ENCODE assay signal across 12 cellular contexts in the genomic region with DNA sequence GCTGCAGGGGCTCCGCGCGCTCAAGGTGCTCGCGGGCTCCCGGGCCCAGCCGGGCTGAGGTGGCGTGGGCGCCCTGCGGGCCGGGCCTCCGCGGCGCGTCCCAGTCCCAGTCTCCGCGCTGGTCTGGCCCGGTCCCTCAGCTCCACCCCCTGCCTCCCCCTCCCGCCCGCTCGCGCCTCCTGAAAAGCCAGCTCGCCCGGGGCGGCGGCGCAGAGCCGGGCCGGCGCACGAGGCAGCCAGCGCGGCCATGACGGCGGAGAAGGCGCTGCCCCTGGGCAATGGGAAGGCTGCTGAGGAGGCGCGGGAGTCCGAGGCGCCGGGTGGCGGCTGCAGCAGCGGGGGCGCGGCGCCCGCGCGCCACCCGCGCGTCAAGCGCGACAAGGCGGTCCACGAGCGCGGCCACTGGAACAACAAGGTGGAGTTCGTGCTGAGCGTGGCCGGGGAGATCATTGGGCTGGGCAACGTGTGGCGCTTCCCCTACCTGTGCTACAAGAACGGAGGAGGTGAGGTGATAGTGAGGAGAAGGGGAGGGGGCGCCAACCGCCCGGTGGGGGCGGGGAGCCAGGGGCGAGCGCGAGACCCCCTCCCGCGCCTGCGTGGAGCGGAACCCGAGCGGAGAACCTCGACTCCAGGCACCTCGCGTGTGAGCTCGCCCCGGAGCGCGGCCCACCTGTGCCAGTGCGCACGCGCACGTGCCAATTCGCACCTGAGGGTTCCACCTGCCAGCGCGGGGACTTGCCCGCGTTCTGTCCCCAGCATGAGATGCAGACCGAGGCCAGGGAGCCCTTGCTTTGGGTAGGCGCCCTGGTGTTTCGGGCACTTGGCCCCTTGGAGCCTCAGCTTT. TPM values are rescaled to one million over a fixed set of nuclear protein-coding genes. Genes with fewer than 3 reads are reported as not detected.
A peak's percentile ranks its signal among the peaks of the same experiment; 100 is the strongest.
DNase-seq lines count a peak whose midpoint lies in the region; ATAC-seq and TF ChIP-seq lines count a peak whose summit lies in the region.
"Had no signal": no experiment of that assay in that cellular context is flagged by ENCODE, and none has a peak within 500 bp of the region (broad histone marks: within the 10 kb centered on the region; RNA-seq: fewer than 3 reads in every experiment).

A gene (plus strand): TSS at position 210 of the 844 bp plus-strand sequence. CDS start 38 bp downstream, at position 248.

- intact Hi-C loops in natural killer cell (cut with micrococcal nuclease): no loop called here
- intact Hi-C loops in esophagus muscularis mucosa (cut with DNase I): no loop called here

- in situ Hi-C loops in GM13977 (cut with MboI; ENCODE audit: low pct_unique_long_range_greater_than_20kb, low sequenced_read_pairs, unreplicated experiment): no loop called here

- no peaks in the 10 kb centered on the region for H3K9me2 ChIP-seq in neural cell (ENCODE audit: insufficient read depth, low read length)

- no peaks in the 10 kb centered on the region for H4K20me1 ChIP-seq in neural cell (ENCODE audit: insufficient read depth)

- DNase-seq in natural killer cell treated with Interleukin-12 subunit alpha and Interleukin-12 subunit beta and Interleukin-15 and Interleukin-18, amount 100 ng/mL, for 72 hours (ENCODE audit: low spot score): no peak
- DNase-seq in natural killer cell (no peak), esophagus muscularis mucosa (ENCODE audit: extremely low spot score) (no peak), SKM-1 treated with dmso at 0.1 percent for 144 hours (lab: John Stamatoyannopoulos, UW; ENCODE audit: unreplicated experiment) (no peak), NCI-H128 (lab: John Stamatoyannopoulos, UW; ENCODE audit: unreplicated experiment) (no peak), GM20000 (ENCODE audit: low spot score) (no peak), GM13977 (ENCODE audit: low spot score) (no peak)
- DNase-seq: naive B cell, NCI-H748 treated with DMSO at 0.1 percent for 48 hours had no signal

- H3K36me3 ChIP-seq in esophagus muscularis mucosa (no peaks in the 10 kb centered on the region), neural cell (ENCODE audit: insufficient read depth, low read length) (no peaks in the 10 kb centered on the region)

- no peaks in the 10 kb centered on the region for H3F3A ChIP-seq in neural cell (ENCODE audit: insufficient read depth, low read length, poor library complexity, severe bottlenecking)

- H3K9me3 ChIP-seq in esophagus muscularis mucosa (no peaks in the 10 kb centered on the region), neural cell (ENCODE audit: low read length) (no peaks in the 10 kb centered on the region)

- H3K4me3 ChIP-seq in esophagus muscularis mucosa (peak within 1 kb of the TSS; percentile 28 to 49 (median 42)), neural cell (ENCODE audit: low read length) (peak within 1 kb of the TSS; percentile 63)

- H3K79me2 ChIP-seq in neural cell (replicated peaks; ENCODE audit: insufficient read depth, low read length): no peaks in the 10 kb centered on the region

- ATAC-seq in natural killer cell treated with Interleukin-12 subunit alpha and Interleukin-12 subunit beta and Interleukin-15 and Interleukin-18, amount 100 ng/mL, for 72 hours: peak; percentile 29 to 33
- ATAC-seq in natural killer cell: no peak

- no peaks in the 10 kb centered on the region for H3K9me3 Mint-ChIP-seq in natural killer cell treated with Interleukin-12 subunit alpha and Interleukin-12 subunit beta and Interleukin-15 and Interleukin-18, amount 100 ng/mL, for 72 hours
- no peaks in the 10 kb centered on the region for H3K9me3 Mint-ChIP-seq in natural killer cell

- peak within 1 kb of the TSS; percentile 55 for H3K9ac ChIP-seq in neural cell (ENCODE audit: low read length)

- no peaks in the 10 kb centered on the region for H3K36me3 Mint-ChIP-seq in natural killer cell treated with Interleukin-12 subunit alpha and Interleukin-12 subunit beta and Interleukin-15 and Interleukin-18, amount 100 ng/mL, for 72 hours
- H3K36me3 Mint-ChIP-seq in natural killer cell: no peaks in the 10 kb centered on the region
- H3K36me3 Mint-ChIP-seq: activated naive CD8-positive, alpha-beta T cell had no signal

- no peak within 1 kb of the TSS for H3K27ac ChIP-seq in esophagus muscularis mucosa (replicated peaks in 1 of 4)
- H3K27ac ChIP-seq in neural cell (ENCODE audit: low read length): no peak within 1 kb of the TSS
- H3K27ac ChIP-seq: HL-60 had no signal

- H2AFZ ChIP-seq in neural cell (ENCODE audit: low read depth, low read length): no peak within 1 kb of the TSS

- WGBS in esophagus muscularis mucosa: 4% methylated on average over 21 of the region's 96 CpGs

- no peak for TF ChIP-seq POLR2A in esophagus muscularis mucosa (IDR thresholded peaks at IDR 0.05; ENCODE audit: low read depth)

- H3K27ac Mint-ChIP-seq in natural killer cell treated with Interleukin-12 subunit alpha and Interleukin-12 subunit beta and Interleukin-15 and Interleukin-18, amount 100 ng/mL, for 72 hours: no peak within 1 kb of the TSS
- H3K27ac Mint-ChIP-seq in natural killer cell: no peak within 1 kb of the TSS
- H3K27ac Mint-ChIP-seq: activated naive CD8-positive, alpha-beta T cell; naive B cell had no signal

- H3K27me3 ChIP-seq in esophagus muscularis mucosa (peaks cover 0 to 39% (median 9%) of the 10 kb centered on the region in 4 donors), neural cell (ENCODE audit: insufficient read depth, low read depth, low read length) (peaks cover 24% of the 10 kb centered on the region)

- TF ChIP-seq RAD21 in neural cell (conservative IDR thresholded peaks at IDR 0.05): no peak

- no peak within 1 kb of the TSS for H3K4me2 ChIP-seq in neural cell (ENCODE audit: low read length)

- TF ChIP-seq CTCF in natural killer cell (IDR thresholded peaks at IDR 0.05): no peak
- no peak for TF ChIP-seq CTCF in esophagus muscularis mucosa (IDR thresholded peaks at IDR 0.05)
- no peak for TF ChIP-seq CTCF in neural cell (IDR thresholded peaks at IDR 0.05; ENCODE audit: poor library complexity, severe bottlenecking)
- no peak for TF ChIP-seq CTCF in GM20000 (IDR thresholded peaks at IDR 0.05; ENCODE audit: extremely low read depth, missing control alignments)
- TF ChIP-seq CTCF in GM13977 (IDR thresholded peaks at IDR 0.05; ENCODE audit: extremely low read depth, insufficient read depth, missing control alignments): no peak

- peaks cover 13 to 28% of the 10 kb centered on the region in 2 donors for H3K27me3 Mint-ChIP-seq in natural killer cell treated with Interleukin-12 subunit alpha and Interleukin-12 subunit beta and Interleukin-15 and Interleukin-18, amount 100 ng/mL, for 72 hours
- H3K27me3 Mint-ChIP-seq in natural killer cell (ENCODE audit: low read depth in 2 of 2): peaks cover 17 to 49% of the 10 kb centered on the region in 2 donors

- H3K4me1 Mint-ChIP-seq in natural killer cell treated with Interleukin-12 subunit alpha and Interleukin-12 subunit beta and Interleukin-15 and Interleukin-18, amount 100 ng/mL, for 72 hours (ENCODE audit: low read depth in 2 of 2): no peaks in the 10 kb centered on the region
- no peaks in the 10 kb centered on the region for H3K4me1 Mint-ChIP-seq in natural killer cell

- peaks cover 4 to 12% (median 11%) of the 10 kb centered on the region in 4 donors for H3K4me1 ChIP-seq in esophagus muscularis mucosa

- TF ChIP-seq EP300 in esophagus muscularis mucosa (IDR thresholded peaks at IDR 0.05) (no peak), neural cell (conservative IDR thresholded peaks at IDR 0.05; ENCODE audit: poor library complexity, severe bottlenecking) (no peak)

- H3K4me3 Mint-ChIP-seq in natural killer cell treated with Interleukin-12 subunit alpha and Interleukin-12 subunit beta and Interleukin-15 and Interleukin-18, amount 100 ng/mL, for 72 hours: no peak within 1 kb of the TSS
- H3K4me3 Mint-ChIP-seq in natural killer cell: no peak within 1 kb of the TSS
- H3K4me3 Mint-ChIP-seq: activated naive CD8-positive, alpha-beta T cell; naive B cell had no signal

TF ChIP-seq in neural cell, 6 proteins besides CTCF, POLR2A, EP300 and RAD21:
- TF ChIP-seq POLR2AphosphoS5 (IDR thresholded peaks at IDR 0.05) (no peak), TAF1 (IDR thresholded peaks at IDR 0.05; ENCODE audit: low read depth) (no peak), MXI1 (conservative IDR thresholded peaks at IDR 0.05; ENCODE audit: poor library complexity, severe bottlenecking) (peak; percentile 18)

RNA-seq across cellular contexts. Expression of the gene that starts here (rescaled TPM):
- total RNA-seq in natural killer cell treated with Interleukin-12 subunit alpha and Interleukin-12 subunit beta and Interleukin-15 and Interleukin-18, amount 100 ng/mL, for 72 hours: not detected
- not detected for total RNA-seq in natural killer cell
- not detected for total RNA-seq in esophagus muscularis mucosa
- 2.8 and 4.2 TPM in 2 replicates for polyA plus RNA-seq in neural cell
- polyA minus RNA-seq in neural cell: 5.0 and 5.8 TPM in 2 replicates

Comparison
In these comparisons a context has a peak if more than half of its experiments do, and no peak if none do; other contexts are left out.
1. Peak in ATAC-seq in natural killer cell treated with Interleukin-12 subunit alpha and Interleukin-12 subunit beta and Interleukin-15 and Interleukin-18, amount 100 ng/mL, for 72 hours; RNA of the gene not detected or under 1 TPM.